24 cellular contexts compared by ENCODE assay signal in the genomic region with DNA sequence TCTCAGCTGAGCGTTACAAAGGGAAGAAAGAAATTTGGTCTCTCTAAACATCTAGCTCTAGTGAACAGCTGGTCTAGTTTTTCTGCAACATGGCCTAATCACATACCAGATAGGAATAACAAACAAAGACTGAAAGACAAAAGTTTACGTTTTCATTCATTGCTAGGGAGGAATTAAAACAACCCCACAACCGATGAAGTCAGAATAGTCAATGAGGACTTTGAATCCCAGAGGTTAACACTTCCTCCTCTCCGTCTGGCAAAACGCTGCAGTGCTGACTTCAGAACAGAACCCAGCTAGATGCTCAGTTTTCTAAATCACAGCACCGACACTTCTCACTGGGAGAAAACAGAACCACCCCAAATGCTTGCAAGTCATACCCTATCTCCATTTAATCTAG.
DNase-seq lines count a peak whose midpoint lies in the region; ATAC-seq and TF ChIP-seq lines count a peak whose summit lies in the region.
"Had no signal": no experiment of that assay in that cellular context is flagged by ENCODE, and none has a peak within 500 bp of the region (broad histone marks: within the 10 kb centered on the region; RNA-seq: fewer than 3 reads in every experiment).

No MANE protein-coding gene starts in this region.

- H2BK120ac ChIP-seq in H9 (ENCODE audit: low read depth, low read length, poor library complexity, severe bottlenecking) = no peak overlapping the region

- H3K4me2 ChIP-seq in H9 (ENCODE audit: insufficient read depth, insufficient read length, low read length) = no peak overlapping the region
- H3K4me2 ChIP-seq: KMS-11 had no signal

- H3K23me2 ChIP-seq in H9 (ENCODE audit: insufficient read length, low read depth, low read length, poor library complexity, severe bottlenecking) = no peaks in the 10 kb centered on the region

- intact Hi-C loops in body of pancreas (cut with DNase I) (loop anchor here (10.0 kb wide), 1 partner anchor 385 kb away; a partner anchor contains a TSS), sciatic nerve (cut with DNase I) (no loop called here), lower leg skin (cut with DNase I; ENCODE audit: low total_unique reads) (no loop called here)

- no peaks in the 10 kb centered on the region for H4K20me1 ChIP-seq in H9 (ENCODE audit: control insufficient read depth, insufficient read depth, insufficient read length)

- no peaks in the 10 kb centered on the region for H3K4me1 ChIP-seq in H9 (ENCODE audit: insufficient read depth, low read length)
- peaks cover 24% of the 10 kb centered on the region for H3K4me1 ChIP-seq in body of pancreas

- no peak overlapping the region for H4K8ac ChIP-seq in H9 (replicated peaks; ENCODE audit: insufficient read length, low read depth, low read length)

- no peak overlapping the region for H4K5ac ChIP-seq in H9 (ENCODE audit: insufficient read length, low read depth, low read length)

- H3K79me1 ChIP-seq in H9 (ENCODE audit: insufficient read depth, low read depth, low read length, poor library complexity, severe bottlenecking) = no peaks in the 10 kb centered on the region

- no peak overlapping the region for H3K4me3 Mint-ChIP-seq in H9
- H3K4me3 Mint-ChIP-seq: activated CD4-positive, alpha-beta T cell treated with anti-CD3 and anti-CD28 coated beads for 36 hours; activated naive CD4-positive, alpha-beta T cell treated with anti-CD3 and anti-CD28 coated beads, Interleukin-2, amount 10 ng/mL, durations not matched to agents 7 days and 5 days; activated T-cell treated with anti-CD3 and anti-CD28 coated beads, Interleukin-2, amount 50 U/mL, for 4 hours; B cell had no signal

- H2BK20ac ChIP-seq in H9 (ENCODE audit: low read depth, low read length, poor library complexity, severe bottlenecking) = no peak overlapping the region

- H3K9me3 Mint-ChIP-seq in H9 = no peaks in the 10 kb centered on the region
- H3K9me3 Mint-ChIP-seq: activated naive CD4-positive, alpha-beta T cell treated with anti-CD3 and anti-CD28 coated beads, Interleukin-2, amount 10 ng/mL, durations not matched to agents 7 days and 5 days; activated T-cell treated with anti-CD3 and anti-CD28 coated beads, Interleukin-2, amount 50 U/mL, for 4 hours had no signal

- H2AK5ac ChIP-seq in H9 (ENCODE audit: insufficient read length, low read length) = no peak overlapping the region

- no peak overlapping the region for H2AFZ ChIP-seq in H9 (ENCODE audit: low read length)

- no CpG with 5 or more reads among the region's 6 CpGs for WGBS in H9 (ENCODE audit: extremely low coverage, insufficient read length, low lambda C conversion rate)
- WGBS in body of pancreas, 2 donors = 32 to 53% methylated on average over 6 of the region's 6 CpGs
- 80 to 84% methylated on average over 6 of the region's 6 CpGs for WGBS in lower leg skin, 2 donors

- H3K27me3 Mint-ChIP-seq in H9 (ENCODE audit: low read depth) = no peaks in the 10 kb centered on the region
- H3K27me3 Mint-ChIP-seq: activated CD4-positive, alpha-beta T cell treated with anti-CD3 and anti-CD28 coated beads for 36 hours; activated naive CD4-positive, alpha-beta T cell treated with anti-CD3 and anti-CD28 coated beads, Interleukin-2, amount 10 ng/mL, durations not matched to agents 7 days and 5 days; B cell had no signal

- H3K27ac Mint-ChIP-seq in H9 = 0 out of 7 replicates have a peak overlapping the region, but pooled peaks of 2 of the 3 experiments have one; percentile 11 to 33
- H3K27ac Mint-ChIP-seq: activated CD4-positive, alpha-beta T cell treated with anti-CD3 and anti-CD28 coated beads for 36 hours; activated naive CD4-positive, alpha-beta T cell treated with anti-CD3 and anti-CD28 coated beads, Interleukin-2, amount 10 ng/mL, durations not matched to agents 7 days and 5 days; B cell had no signal

- no peak overlapping the region for H3K9ac ChIP-seq in H9 (ENCODE audit: extremely low read depth, insufficient read length, low read length)
- H3K9ac ChIP-seq: KMS-11 had no signal

- H2BK5ac ChIP-seq in H9 (ENCODE audit: insufficient read length, low read length) = no peak overlapping the region

- H2BK15ac ChIP-seq in H9 (ENCODE audit: low read depth, low read length) = no peak overlapping the region

- H3K4me1 Mint-ChIP-seq in H9 = peaks cover 6 to 13% of the 10 kb centered on the region in 2 experiments; a peak in 3 of 4 replicates
- H3K4me1 Mint-ChIP-seq: activated CD4-positive, alpha-beta T cell treated with anti-CD3 and anti-CD28 coated beads for 36 hours; B cell had no signal

- H3K79me2 ChIP-seq in H9 (ENCODE audit: insufficient read depth, low read length) = no peaks in the 10 kb centered on the region

- no peak overlapping the region for H3K4me3 ChIP-seq in body of pancreas
- no peak overlapping the region for H3K4me3 ChIP-seq in lower leg skin (ENCODE audit: low read depth, poor library complexity, severe bottlenecking)
- H3K4me3 ChIP-seq: esophagus squamous epithelium, prostate gland, skin epidermis had no signal

- no peak overlapping the region for H4K91ac ChIP-seq in H9 (ENCODE audit: insufficient read length, low read depth, low read length)

- TF ChIP-seq POLR2A in body of pancreas (IDR thresholded peaks at IDR 0.05) = no peak
- TF ChIP-seq POLR2A in lower leg skin (IDR thresholded peaks at IDR 0.05) = no peak

- H3K27me3 ChIP-seq in H9 (ENCODE audit: insufficient read depth, low read length) (no peaks in the 10 kb centered on the region), body of pancreas (no peaks in the 10 kb centered on the region)
- H3K27me3 ChIP-seq: esophagus squamous epithelium had no signal

- no peak for DNase-seq in H9
- peak in 2 of 4 donors; percentile 10 to 25 for DNase-seq in body of pancreas
- peak; percentile 7 for DNase-seq in iris pigment epithelial cell (ENCODE audit: low read depth)
- no peak for DNase-seq in sciatic nerve (ENCODE audit: low spot score)
- DNase-seq in NCI-H446 (lab: John Stamatoyannopoulos, UW) = no peak
- no peak for DNase-seq in lower leg skin (ENCODE audit: low spot score in 2 of 2)
- DNase-seq in OCI-M1 (lab: John Stamatoyannopoulos, UW) = no peak
- DNase-seq: activated CD4-positive, alpha-beta T cell treated with anti-CD3 and anti-CD28 coated beads for 36 hours; activated naive CD4-positive, alpha-beta T cell treated with anti-CD3 and anti-CD28 coated beads, Interleukin-2, amount 10 ng/mL, durations not matched to agents 7 days and 5 days; activated T-cell treated with anti-CD3 and anti-CD28 coated beads, Interleukin-2, amount 50 U/mL, for 4 hours; COR-L47; DMS79 treated with DMSO at 0.1 percent for 48 hours; effector memory CD4-positive, alpha-beta T cell; esophagus squamous epithelium; NCI-H187; NCI-H226; NCI-H82; SHP77 treated with DMSO at 0.1 percent for 48 hours; stimulated activated CD4-positive, alpha-beta T cell treated with anti-CD3 and anti-CD28 coated beads, Interleukin-4, amount 100 ng/mL, for 1 hour; stimulated activated naive CD4-positive, alpha-beta T cell treated with Interleukin-2 at 50 U/mL for 16 hours had no signal

- H3K23ac ChIP-seq in H9 (ENCODE audit: insufficient read length, low read depth, low read length) = no peak overlapping the region

- no peak overlapping the region for H3K14ac ChIP-seq in H9 (ENCODE audit: insufficient read depth, low read length)

- no peak overlapping the region for H3K56ac ChIP-seq in H9 (ENCODE audit: insufficient read length, low read depth, low read length)

- no peak overlapping the region for H3K4ac ChIP-seq in H9 (ENCODE audit: low read depth, low read length)

- H3K36me3 ChIP-seq in body of pancreas (replicated peaks in 1 of 2; ENCODE audit: insufficient read depth in 1 of 2, low read depth in 2 of 2) = no peaks in the 10 kb centered on the region
- H3K36me3 ChIP-seq: esophagus squamous epithelium, prostate gland had no signal

- no peak overlapping the region for H3K18ac ChIP-seq in H9 (ENCODE audit: insufficient read length, low read depth, low read length)

- H3K9me3 ChIP-seq in H9 (ENCODE audit: control insufficient read depth, low read depth, low read length) = no peaks in the 10 kb centered on the region
- no peaks in the 10 kb centered on the region for H3K9me3 ChIP-seq in body of pancreas
- H3K9me3 ChIP-seq: esophagus squamous epithelium, prostate gland had no signal

- peaks cover 12 to 19% (median 17%) of the 10 kb centered on the region in 3 experiments for H3K36me3 Mint-ChIP-seq in H9 (ENCODE audit: insufficient read depth in 1 of 3, low read depth in 3 of 3)

- H3T11ph ChIP-seq in H9 (ENCODE audit: low read length) = no peak overlapping the region

- ATAC-seq in body of pancreas (peak; percentile 42), sciatic nerve (peak; percentile 44)
- ATAC-seq: activated CD4-positive, alpha-beta T cell treated with anti-CD3 and anti-CD28 coated beads for 36 hours; activated T-cell treated with anti-CD3 and anti-CD28 coated beads, Interleukin-2, amount 50 U/mL, for 4 hours had no signal

- no peak for TF ChIP-seq CTCF in H9 (conservative IDR thresholded peaks at IDR 0.05)
- no peak for TF ChIP-seq CTCF in body of pancreas (IDR thresholded peaks at IDR 0.05)
- no peak for TF ChIP-seq CTCF in lower leg skin (IDR thresholded peaks at IDR 0.05)

- H2BK12ac ChIP-seq in H9 (ENCODE audit: insufficient read length, low read depth, low read length) = no peak overlapping the region

- H3K27ac ChIP-seq in H9 (ENCODE audit: insufficient read length, low read depth, low read length) (no peak overlapping the region), body of pancreas (no peak overlapping the region)
- H3K27ac ChIP-seq: esophagus squamous epithelium, KMS-11, prostate gland, skin epidermis had no signal
